In the genomic region with DNA sequence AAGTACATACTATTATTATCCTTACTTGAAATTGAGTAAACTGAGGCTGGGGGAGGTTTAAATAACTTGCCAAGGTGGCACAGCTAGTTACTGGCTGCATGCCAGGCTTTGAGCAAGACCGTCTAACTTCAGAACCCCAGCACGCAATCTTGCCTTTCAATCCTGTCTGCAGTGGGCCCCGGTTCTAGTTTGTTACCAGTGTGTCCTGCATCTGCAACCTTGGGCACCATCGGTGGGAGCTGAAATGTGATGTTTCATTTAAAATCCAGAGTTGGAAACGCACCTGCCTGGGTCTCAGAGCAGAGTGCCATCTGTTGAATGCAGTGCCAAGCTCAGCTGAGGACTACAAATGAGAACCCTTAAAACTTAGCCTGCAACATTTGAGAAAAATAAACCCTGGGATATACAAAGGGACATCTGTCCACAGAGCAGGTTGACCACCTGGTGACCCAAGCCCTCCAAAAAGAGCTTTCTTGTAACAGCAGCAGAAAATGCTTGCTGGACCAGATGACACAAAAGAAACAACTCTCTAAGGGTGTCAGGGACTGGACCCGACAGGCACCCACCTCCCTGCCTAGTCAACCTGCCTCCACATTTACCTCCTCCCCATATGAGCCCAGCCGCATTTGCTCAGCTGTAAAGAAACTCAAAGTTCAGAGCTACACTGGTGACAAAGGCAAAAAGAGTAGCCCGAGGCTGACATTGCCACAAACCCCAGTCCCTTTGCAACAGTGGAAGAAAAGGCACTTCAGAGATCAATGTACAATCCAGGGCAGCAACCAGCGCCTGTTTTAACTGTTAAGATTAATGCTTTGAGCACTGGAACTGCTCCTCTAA, we compare ENCODE assay signal across 1 cellular context.
TF ChIP-seq lines count a peak whose summit lies in the region.

No MANE protein-coding gene starts in this region.

TF ChIP-seq in HepG2, 621 proteins besides CTCF, POLR2A, EP300 and RAD21 (continued from another document and continues in another):
- TF ChIP-seq ZKSCAN5 (CRISPR knock-in tag; IDR thresholded peaks at IDR 0.05) (no peak), DMAP1 (CRISPR knock-in tag; IDR thresholded peaks at IDR 0.05) (no peak; the same call in 1 of the 2 replicates), RBM39 (IDR thresholded peaks at IDR 0.05; ENCODE audit: low read depth, low read length, poor library complexity, severe bottlenecking) (no peak), TGIF2 (CRISPR knock-in tag; IDR thresholded peaks at IDR 0.05) (peak; percentile 78; the same call in 1 of the 2 replicates), MZF1 (CRISPR knock-in tag; IDR thresholded peaks at IDR 0.05; ENCODE audit: borderline replicate concordance) (no peak), HOXA5 (CRISPR knock-in tag; IDR thresholded peaks at IDR 0.05) (no peak; the same call in 1 of the 2 replicates), TCF7L2 (IDR thresholded peaks at IDR 0.05; ENCODE audit: low read depth, low read length) (no peak), NFYB (CRISPR knock-in tag; IDR thresholded peaks at IDR 0.05) (no peak), HNF4A (CRISPR knock-in tag; IDR thresholded peaks at IDR 0.05) (peak; percentile 85), ZFP36L2 (CRISPR knock-in tag; IDR thresholded peaks at IDR 0.05) (no peak), ZFYVE20 (CRISPR knock-in tag; IDR thresholded peaks at IDR 0.05; ENCODE audit: borderline replicate concordance, low read depth) (no peak), ESRRA (CRISPR knock-in tag; IDR thresholded peaks at IDR 0.05; ENCODE audit: low read depth) (peak; percentile 63; the same call in 1 of the 2 replicates), ZSCAN25 (CRISPR knock-in tag; IDR thresholded peaks at IDR 0.05) (peak; percentile 0; the same call in 1 of the 2 replicates), GPN1 (CRISPR knock-in tag; IDR thresholded peaks at IDR 0.05; ENCODE audit: borderline replicate concordance) (no peak), FOXK1 (CRISPR knock-in tag; IDR thresholded peaks at IDR 0.05; ENCODE audit: borderline replicate concordance, low read depth) (no peak), RXRB (CRISPR knock-in tag; IDR thresholded peaks at IDR 0.05; ENCODE audit: borderline replicate concordance) (no peak), ZNF274 (CRISPR knock-in tag; IDR thresholded peaks at IDR 0.05) (no peak), SMARCE1 (IDR thresholded peaks at IDR 0.05; ENCODE audit: borderline replicate concordance) (no peak), ZSCAN22 (CRISPR knock-in tag; IDR thresholded peaks at IDR 0.05) (no peak), ZBTB21 (CRISPR knock-in tag; IDR thresholded peaks at IDR 0.05) (no peak), RELA (CRISPR knock-in tag; IDR thresholded peaks at IDR 0.05) (no peak), KLF15 (CRISPR knock-in tag; IDR thresholded peaks at IDR 0.05; ENCODE audit: borderline replicate concordance) (no peak), CBFB (CRISPR knock-in tag; IDR thresholded peaks at IDR 0.05) (no peak; the same call in 1 of the 2 replicates), MTF1 (CRISPR knock-in tag; IDR thresholded peaks at IDR 0.05) (no peak), ZNF441 (CRISPR knock-in tag; IDR thresholded peaks at IDR 0.05; ENCODE audit: borderline replicate concordance) (no peak), CBX5 (CRISPR knock-in tag; IDR thresholded peaks at IDR 0.05; ENCODE audit: borderline replicate concordance) (no peak), ZNF724P (CRISPR knock-in tag; IDR thresholded peaks at IDR 0.05; ENCODE audit: borderline replicate concordance) (no peak), JUND (CRISPR knock-in tag; IDR thresholded peaks at IDR 0.05) (no peak), ZNF160 (CRISPR knock-in tag; IDR thresholded peaks at IDR 0.05) (no peak), TBL1XR1 (IDR thresholded peaks at IDR 0.05; ENCODE audit: borderline replicate concordance, low read length, partially characterized antibody) (no peak), KMT2A (CRISPR knock-in tag; IDR thresholded peaks at IDR 0.05) (peak; percentile 27; the same call in 1 of the 2 replicates), ZNF282 (IDR thresholded peaks at IDR 0.05; ENCODE audit: partially characterized antibody) (no peak)
- TF ChIP-seq, protein P1, sequence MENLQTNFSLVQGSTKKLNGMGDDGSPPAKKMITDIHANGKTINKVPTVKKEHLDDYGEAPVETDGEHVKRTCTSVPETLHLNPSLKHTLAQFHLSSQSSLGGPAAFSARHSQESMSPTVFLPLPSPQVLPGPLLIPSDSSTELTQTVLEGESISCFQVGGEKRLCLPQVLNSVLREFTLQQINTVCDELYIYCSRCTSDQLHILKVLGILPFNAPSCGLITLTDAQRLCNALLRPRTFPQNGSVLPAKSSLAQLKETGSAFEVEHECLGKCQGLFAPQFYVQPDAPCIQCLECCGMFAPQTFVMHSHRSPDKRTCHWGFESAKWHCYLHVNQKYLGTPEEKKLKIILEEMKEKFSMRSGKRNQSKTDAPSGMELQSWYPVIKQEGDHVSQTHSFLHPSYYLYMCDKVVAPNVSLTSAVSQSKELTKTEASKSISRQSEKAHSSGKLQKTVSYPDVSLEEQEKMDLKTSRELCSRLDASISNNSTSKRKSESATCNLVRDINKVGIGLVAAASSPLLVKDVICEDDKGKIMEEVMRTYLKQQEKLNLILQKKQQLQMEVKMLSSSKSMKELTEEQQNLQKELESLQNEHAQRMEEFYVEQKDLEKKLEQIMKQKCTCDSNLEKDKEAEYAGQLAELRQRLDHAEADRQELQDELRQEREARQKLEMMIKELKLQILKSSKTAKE (CRISPR knock-in tag; IDR thresholded peaks at IDR 0.05; ENCODE audit: borderline replicate concordance) = no peak
- TF ChIP-seq, protein P2, sequence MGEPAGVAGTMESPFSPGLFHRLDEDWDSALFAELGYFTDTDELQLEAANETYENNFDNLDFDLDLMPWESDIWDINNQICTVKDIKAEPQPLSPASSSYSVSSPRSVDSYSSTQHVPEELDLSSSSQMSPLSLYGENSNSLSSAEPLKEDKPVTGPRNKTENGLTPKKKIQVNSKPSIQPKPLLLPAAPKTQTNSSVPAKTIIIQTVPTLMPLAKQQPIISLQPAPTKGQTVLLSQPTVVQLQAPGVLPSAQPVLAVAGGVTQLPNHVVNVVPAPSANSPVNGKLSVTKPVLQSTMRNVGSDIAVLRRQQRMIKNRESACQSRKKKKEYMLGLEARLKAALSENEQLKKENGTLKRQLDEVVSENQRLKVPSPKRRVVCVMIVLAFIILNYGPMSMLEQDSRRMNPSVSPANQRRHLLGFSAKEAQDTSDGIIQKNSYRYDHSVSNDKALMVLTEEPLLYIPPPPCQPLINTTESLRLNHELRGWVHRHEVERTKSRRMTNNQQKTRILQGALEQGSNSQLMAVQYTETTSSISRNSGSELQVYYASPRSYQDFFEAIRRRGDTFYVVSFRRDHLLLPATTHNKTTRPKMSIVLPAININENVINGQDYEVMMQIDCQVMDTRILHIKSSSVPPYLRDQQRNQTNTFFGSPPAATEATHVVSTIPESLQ (CRISPR knock-in tag; conservative IDR thresholded peaks at IDR 0.05) = no peak
- TF ChIP-seq, protein P3, sequence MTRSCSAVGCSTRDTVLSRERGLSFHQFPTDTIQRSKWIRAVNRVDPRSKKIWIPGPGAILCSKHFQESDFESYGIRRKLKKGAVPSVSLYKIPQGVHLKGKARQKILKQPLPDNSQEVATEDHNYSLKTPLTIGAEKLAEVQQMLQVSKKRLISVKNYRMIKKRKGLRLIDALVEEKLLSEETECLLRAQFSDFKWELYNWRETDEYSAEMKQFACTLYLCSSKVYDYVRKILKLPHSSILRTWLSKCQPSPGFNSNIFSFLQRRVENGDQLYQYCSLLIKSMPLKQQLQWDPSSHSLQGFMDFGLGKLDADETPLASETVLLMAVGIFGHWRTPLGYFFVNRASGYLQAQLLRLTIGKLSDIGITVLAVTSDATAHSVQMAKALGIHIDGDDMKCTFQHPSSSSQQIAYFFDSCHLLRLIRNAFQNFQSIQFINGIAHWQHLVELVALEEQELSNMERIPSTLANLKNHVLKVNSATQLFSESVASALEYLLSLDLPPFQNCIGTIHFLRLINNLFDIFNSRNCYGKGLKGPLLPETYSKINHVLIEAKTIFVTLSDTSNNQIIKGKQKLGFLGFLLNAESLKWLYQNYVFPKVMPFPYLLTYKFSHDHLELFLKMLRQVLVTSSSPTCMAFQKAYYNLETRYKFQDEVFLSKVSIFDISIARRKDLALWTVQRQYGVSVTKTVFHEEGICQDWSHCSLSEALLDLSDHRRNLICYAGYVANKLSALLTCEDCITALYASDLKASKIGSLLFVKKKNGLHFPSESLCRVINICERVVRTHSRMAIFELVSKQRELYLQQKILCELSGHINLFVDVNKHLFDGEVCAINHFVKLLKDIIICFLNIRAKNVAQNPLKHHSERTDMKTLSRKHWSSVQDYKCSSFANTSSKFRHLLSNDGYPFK (CRISPR knock-in tag; IDR thresholded peaks at IDR 0.05; ENCODE audit: borderline replicate concordance) = no peak
- TF ChIP-seq, protein P4, sequence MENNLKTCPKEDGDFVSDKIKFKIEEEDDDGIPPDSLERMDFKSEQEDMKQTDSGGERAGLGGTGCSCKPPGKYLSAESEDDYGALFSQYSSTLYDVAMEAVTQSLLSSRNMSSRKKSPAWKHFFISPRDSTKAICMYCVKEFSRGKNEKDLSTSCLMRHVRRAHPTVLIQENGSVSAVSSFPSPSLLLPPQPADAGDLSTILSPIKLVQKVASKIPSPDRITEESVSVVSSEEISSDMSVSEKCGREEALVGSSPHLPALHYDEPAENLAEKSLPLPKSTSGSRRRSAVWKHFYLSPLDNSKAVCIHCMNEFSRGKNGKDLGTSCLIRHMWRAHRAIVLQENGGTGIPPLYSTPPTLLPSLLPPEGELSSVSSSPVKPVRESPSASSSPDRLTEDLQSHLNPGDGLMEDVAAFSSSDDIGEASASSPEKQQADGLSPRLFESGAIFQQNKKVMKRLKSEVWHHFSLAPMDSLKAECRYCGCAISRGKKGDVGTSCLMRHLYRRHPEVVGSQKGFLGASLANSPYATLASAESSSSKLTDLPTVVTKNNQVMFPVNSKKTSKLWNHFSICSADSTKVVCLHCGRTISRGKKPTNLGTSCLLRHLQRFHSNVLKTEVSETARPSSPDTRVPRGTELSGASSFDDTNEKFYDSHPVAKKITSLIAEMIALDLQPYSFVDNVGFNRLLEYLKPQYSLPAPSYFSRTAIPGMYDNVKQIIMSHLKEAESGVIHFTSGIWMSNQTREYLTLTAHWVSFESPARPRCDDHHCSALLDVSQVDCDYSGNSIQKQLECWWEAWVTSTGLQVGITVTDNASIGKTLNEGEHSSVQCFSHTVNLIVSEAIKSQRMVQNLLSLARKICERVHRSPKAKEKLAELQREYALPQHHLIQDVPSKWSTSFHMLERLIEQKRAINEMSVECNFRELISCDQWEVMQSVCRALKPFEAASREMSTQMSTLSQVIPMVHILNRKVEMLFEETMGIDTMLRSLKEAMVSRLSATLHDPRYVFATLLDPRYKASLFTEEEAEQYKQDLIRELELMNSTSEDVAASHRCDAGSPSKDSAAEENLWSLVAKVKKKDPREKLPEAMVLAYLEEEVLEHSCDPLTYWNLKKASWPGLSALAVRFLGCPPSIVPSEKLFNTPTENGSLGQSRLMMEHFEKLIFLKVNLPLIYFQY (CRISPR knock-in tag; IDR thresholded peaks at IDR 0.05; ENCODE audit: borderline replicate concordance) = no peak
- TF ChIP-seq, protein P5, sequence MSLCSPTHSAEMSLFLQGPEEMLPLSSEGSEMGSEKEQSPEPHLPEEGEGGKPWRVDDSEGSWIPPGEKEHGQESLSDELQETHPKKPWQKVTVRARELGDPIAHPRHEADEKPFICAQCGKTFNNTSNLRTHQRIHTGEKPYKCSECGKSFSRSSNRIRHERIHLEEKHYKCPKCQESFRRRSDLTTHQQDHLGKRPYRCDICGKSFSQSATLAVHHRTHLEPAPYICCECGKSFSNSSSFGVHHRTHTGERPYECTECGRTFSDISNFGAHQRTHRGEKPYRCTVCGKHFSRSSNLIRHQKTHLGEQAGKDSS (CRISPR knock-in tag; IDR thresholded peaks at IDR 0.05; ENCODE audit: borderline replicate concordance, low read depth) = peak; percentile 70; the same call in 1 of the 2 replicates
- TF ChIP-seq, protein P6, sequence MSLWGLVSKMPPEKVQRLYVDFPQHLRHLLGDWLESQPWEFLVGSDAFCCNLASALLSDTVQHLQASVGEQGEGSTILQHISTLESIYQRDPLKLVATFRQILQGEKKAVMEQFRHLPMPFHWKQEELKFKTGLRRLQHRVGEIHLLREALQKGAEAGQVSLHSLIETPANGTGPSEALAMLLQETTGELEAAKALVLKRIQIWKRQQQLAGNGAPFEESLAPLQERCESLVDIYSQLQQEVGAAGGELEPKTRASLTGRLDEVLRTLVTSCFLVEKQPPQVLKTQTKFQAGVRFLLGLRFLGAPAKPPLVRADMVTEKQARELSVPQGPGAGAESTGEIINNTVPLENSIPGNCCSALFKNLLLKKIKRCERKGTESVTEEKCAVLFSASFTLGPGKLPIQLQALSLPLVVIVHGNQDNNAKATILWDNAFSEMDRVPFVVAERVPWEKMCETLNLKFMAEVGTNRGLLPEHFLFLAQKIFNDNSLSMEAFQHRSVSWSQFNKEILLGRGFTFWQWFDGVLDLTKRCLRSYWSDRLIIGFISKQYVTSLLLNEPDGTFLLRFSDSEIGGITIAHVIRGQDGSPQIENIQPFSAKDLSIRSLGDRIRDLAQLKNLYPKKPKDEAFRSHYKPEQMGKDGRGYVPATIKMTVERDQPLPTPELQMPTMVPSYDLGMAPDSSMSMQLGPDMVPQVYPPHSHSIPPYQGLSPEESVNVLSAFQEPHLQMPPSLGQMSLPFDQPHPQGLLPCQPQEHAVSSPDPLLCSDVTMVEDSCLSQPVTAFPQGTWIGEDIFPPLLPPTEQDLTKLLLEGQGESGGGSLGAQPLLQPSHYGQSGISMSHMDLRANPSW (CRISPR knock-in tag; IDR thresholded peaks at IDR 0.05; ENCODE audit: borderline replicate concordance) = no peak
- TF ChIP-seq, protein P7, sequence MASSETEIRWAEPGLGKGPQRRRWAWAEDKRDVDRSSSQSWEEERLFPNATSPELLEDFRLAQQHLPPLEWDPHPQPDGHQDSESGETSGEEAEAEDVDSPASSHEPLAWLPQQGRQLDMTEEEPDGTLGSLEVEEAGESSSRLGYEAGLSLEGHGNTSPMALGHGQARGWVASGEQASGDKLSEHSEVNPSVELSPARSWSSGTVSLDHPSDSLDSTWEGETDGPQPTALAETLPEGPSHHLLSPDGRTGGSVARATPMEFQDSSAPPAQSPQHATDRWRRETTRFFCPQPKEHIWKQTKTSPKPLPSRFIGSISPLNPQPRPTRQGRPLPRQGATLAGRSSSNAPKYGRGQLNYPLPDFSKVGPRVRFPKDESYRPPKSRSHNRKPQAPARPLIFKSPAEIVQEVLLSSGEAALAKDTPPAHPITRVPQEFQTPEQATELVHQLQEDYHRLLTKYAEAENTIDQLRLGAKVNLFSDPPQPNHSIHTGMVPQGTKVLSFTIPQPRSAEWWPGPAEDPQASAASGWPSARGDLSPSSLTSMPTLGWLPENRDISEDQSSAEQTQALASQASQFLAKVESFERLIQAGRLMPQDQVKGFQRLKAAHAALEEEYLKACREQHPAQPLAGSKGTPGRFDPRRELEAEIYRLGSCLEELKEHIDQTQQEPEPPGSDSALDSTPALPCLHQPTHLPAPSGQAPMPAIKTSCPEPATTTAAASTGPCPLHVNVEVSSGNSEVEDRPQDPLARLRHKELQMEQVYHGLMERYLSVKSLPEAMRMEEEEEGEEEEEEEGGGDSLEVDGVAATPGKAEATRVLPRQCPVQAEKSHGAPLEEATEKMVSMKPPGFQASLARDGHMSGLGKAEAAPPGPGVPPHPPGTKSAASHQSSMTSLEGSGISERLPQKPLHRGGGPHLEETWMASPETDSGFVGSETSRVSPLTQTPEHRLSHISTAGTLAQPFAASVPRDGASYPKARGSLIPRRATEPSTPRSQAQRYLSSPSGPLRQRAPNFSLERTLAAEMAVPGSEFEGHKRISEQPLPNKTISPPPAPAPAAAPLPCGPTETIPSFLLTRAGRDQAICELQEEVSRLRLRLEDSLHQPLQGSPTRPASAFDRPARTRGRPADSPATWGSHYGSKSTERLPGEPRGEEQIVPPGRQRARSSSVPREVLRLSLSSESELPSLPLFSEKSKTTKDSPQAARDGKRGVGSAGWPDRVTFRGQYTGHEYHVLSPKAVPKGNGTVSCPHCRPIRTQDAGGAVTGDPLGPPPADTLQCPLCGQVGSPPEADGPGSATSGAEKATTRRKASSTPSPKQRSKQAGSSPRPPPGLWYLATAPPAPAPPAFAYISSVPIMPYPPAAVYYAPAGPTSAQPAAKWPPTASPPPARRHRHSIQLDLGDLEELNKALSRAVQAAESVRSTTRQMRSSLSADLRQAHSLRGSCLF (CRISPR knock-in tag; IDR thresholded peaks at IDR 0.05; ENCODE audit: borderline replicate concordance) = no peak
